ENCODE assay signal across 1 cellular context in genomic region chr2:149739171-149739879, GRCh38.
TF ChIP-seq lines count a peak whose summit lies in the region.

No MANE protein-coding gene starts in this region.

TF ChIP-seq in GM23338, 12 proteins besides CTCF, POLR2A, EP300 and RAD21:
- no peak for TF ChIP-seq CREB1 (CRISPR knock-in tag; IDR thresholded peaks at IDR 0.05; ENCODE audit: low read depth)
- TF ChIP-seq POLR2AphosphoS5 (IDR thresholded peaks at IDR 0.05; ENCODE audit: low read depth): no peak
- TF ChIP-seq ZNF331 (CRISPR knock-in tag; IDR thresholded peaks at IDR 0.05; ENCODE audit: low read depth): no peak
- no peak for TF ChIP-seq ZNF462 (CRISPR knock-in tag; IDR thresholded peaks at IDR 0.05)
- no peak for TF ChIP-seq EZH2phosphoT487 (IDR thresholded peaks at IDR 0.05; ENCODE audit: unreplicated experiment)
